16 cellular contexts compared by ENCODE assay signal in genomic region chr17:43402078-43402477, GRCh38. TPM values are rescaled to one million over a fixed set of nuclear protein-coding genes. Genes with fewer than 3 reads are reported as not detected.
DNase-seq lines count a peak whose midpoint lies in the region; ATAC-seq, FAIRE-seq and TF ChIP-seq lines count a peak whose summit lies in the region.
"Had no signal": no experiment of that assay in that cellular context is flagged by ENCODE, and none has a peak within 500 bp of the region (broad histone marks: within the 10 kb centered on the region; RNA-seq: fewer than 3 reads in every experiment).

No MANE protein-coding gene starts in this region.

- in situ Hi-C loops in GM12878 (cut with MboI): no loop called here

- H3K27ac ChIP-seq in BLaER1 treated with 17β-estradiol and CSF1 and Interleukin-3, amounts not matched to agents 10 nM and 100 nM: no peak overlapping the region
- H3K27ac ChIP-seq in GM12878 (ENCODE audit: control insufficient read depth, insufficient read depth) (no peak overlapping the region), spleen (peak overlapping the region in 1 of 8 donors; percentile 86)
- H3K27ac ChIP-seq: left lung had no signal

- 46% methylated on average over 6 of the region's 6 CpGs for WGBS in GM12878 (ENCODE audit: insufficient coverage, insufficient replicate concordance, low lambda C conversion rate, missing lambda C conversion rate)
- WGBS in spleen, 5 donors: 80 to 92% (median 84%) methylated on average over 6 of the region's 6 CpGs

- H3K9me3 ChIP-seq in BLaER1 treated with 17β-estradiol and CSF1 and Interleukin-3, amounts not matched to agents 10 nM and 100 nM (replicated peaks in 1 of 11): no peaks in the 10 kb centered on the region
- H3K9me3 ChIP-seq in GM12878 (replicated peaks; ENCODE audit: control insufficient read depth, insufficient read depth, low read length): no peaks in the 10 kb centered on the region
- no peaks in the 10 kb centered on the region for H3K9me3 ChIP-seq in spleen
- H3K9me3 ChIP-seq: left lung had no signal

- no peaks in the 10 kb centered on the region; a peak in 1 of 22 replicates for H4K20me1 ChIP-seq in BLaER1 treated with 17β-estradiol and CSF1 and Interleukin-3, amounts not matched to agents 10 nM and 100 nM
- H4K20me1 ChIP-seq in GM12878 (ENCODE audit: control insufficient read depth, insufficient read depth): no peaks in the 10 kb centered on the region

- TF ChIP-seq POLR2A in GM12878 (IDR thresholded peaks at IDR 0.05; ENCODE audit: low read depth, low read length): no peak
- TF ChIP-seq POLR2A in spleen (IDR thresholded peaks at IDR 0.05): no peak

- TF ChIP-seq CTCF in GM12878 (IDR thresholded peaks at IDR 0.05 in 2 of 3, conservative IDR thresholded peaks at IDR 0.05 in 1 of 3; ENCODE audit: control insufficient read depth in 2 of 3, extremely low read depth in 1 of 3, insufficient read depth in 1 of 3, low read depth in 3 of 3, low read length in 3 of 3) (no peak), spleen (IDR thresholded peaks at IDR 0.05 in 8 of 11, conservative IDR thresholded peaks at IDR 0.05 in 3 of 11) (no peak)

- H3K79me2 ChIP-seq in GM12878 (ENCODE audit: control insufficient read depth, insufficient read depth, low read length): no peaks in the 10 kb centered on the region

- no peak overlapping the region for H2AFZ ChIP-seq in GM12878 (ENCODE audit: control insufficient read depth, low read depth, low read length)

- H3K36me3 ChIP-seq in BLaER1 treated with 17β-estradiol and CSF1 and Interleukin-3, amounts not matched to agents 10 nM and 100 nM: no peaks in the 10 kb centered on the region
- H3K36me3 ChIP-seq in GM12878 (ENCODE audit: control insufficient read depth in 2 of 2, insufficient read depth in 2 of 2, low read length in 1 of 2): no peaks in the 10 kb centered on the region
- peaks cover 0 to 5% (median 0%) of the 10 kb centered on the region in 6 donors for H3K36me3 ChIP-seq in spleen
- H3K36me3 ChIP-seq: left lung had no signal

- POLR2A ChIA-PET in GM12878 (lab: Charles Lee): no interaction called here

- CTCF ChIA-PET in GM12878 (lab: Yijun Ruan, JAX): interaction anchor here (1.9 kb wide), 1 partner anchor 173 kb away, joined by 4 read pairs; no protein-coding TSS in a partner anchor

- intact Hi-C loops in GM12878 (cut with micrococcal nuclease; ENCODE audit: unreplicated experiment): no loop called here
- intact Hi-C loops in spleen (cut with DNase I; ENCODE audit: low total_unique reads): no loop called here

- peak overlapping the region; percentile 38 to 98 (median 91); a peak in 21 of 22 replicates for H3K4me2 ChIP-seq in BLaER1 treated with 17β-estradiol and CSF1 and Interleukin-3, amounts not matched to agents 10 nM and 100 nM
- no peak overlapping the region for H3K4me2 ChIP-seq in GM12878 (ENCODE audit: control insufficient read depth, insufficient read depth)

- TF ChIP-seq EP300 in GM12878 (IDR thresholded peaks at IDR 0.05; ENCODE audit: borderline replicate concordance in 1 of 2, control insufficient read depth in 1 of 2, low read depth in 2 of 2, low read length in 2 of 2): no peak

- no peak for DNase-seq in GM12878 (ENCODE audit: low read depth, low spot score)
- DNase-seq in kidney glomerular epithelial cell (lab: John Stamatoyannopoulos, UW): peak; percentile 52
- DNase-seq in spleen: no peak
- DNase-seq in germinal center (ENCODE audit: low spot score): no peak
- DNase-seq in GOT3 (lab: John Stamatoyannopoulos, UW): no peak
- DNase-seq: activated naive CD8-positive, alpha-beta T cell treated with anti-CD3 and anti-CD28 coated beads, Interleukin-2, amount 10 ng/mL, durations not matched to agents 7 days and 5 days; NCI-H1105 treated with DMSO at 0.1 percent for 48 hours; NCI-H524 treated with DMSO at 0.1 percent for 48 hours; Right ventricle myocardium superior had no signal

- peak overlapping the region in 3 of 11 experiments; percentile 14 to 40 (median 37); a peak in 3 of 22 replicates for H3K9ac ChIP-seq in BLaER1 treated with 17β-estradiol and CSF1 and Interleukin-3, amounts not matched to agents 10 nM and 100 nM
- no peak overlapping the region for H3K9ac ChIP-seq in GM12878 (ENCODE audit: control insufficient read depth, insufficient read depth, low read length)

- SMC1A ChIA-PET in GM12878 (lab: Charles Lee; ENCODE audit: uncharacterized antibody, unreplicated experiment): interaction anchor here (1.3 kb wide), 2 partner anchors 20 to 29 kb away, joined by 3 read pairs; no protein-coding TSS in a partner anchor

- FAIRE-seq in GM12878 (lab: Jason Lieb, UNC): no peak
- FAIRE-seq: G401.6, TTC549 had no signal

- H3K27me3 ChIP-seq in BLaER1 treated with 17β-estradiol and CSF1 and Interleukin-3, amounts not matched to agents 10 nM and 100 nM: no peaks in the 10 kb centered on the region
- H3K27me3 ChIP-seq in GM12878 (replicated peaks in 1 of 2; ENCODE audit: control insufficient read depth in 2 of 2, insufficient read depth in 2 of 2, low read length in 1 of 2): no peaks in the 10 kb centered on the region; a peak in 1 of 4 replicates
- H3K27me3 ChIP-seq in spleen (replicated peaks in 1 of 7): peaks cover 0 to 7% (median 0%) of the 10 kb centered on the region in 7 donors
- H3K27me3 ChIP-seq: dorsolateral prefrontal cortex, left lung had no signal

- peaks cover 41 to 51% (median 46%) of the 10 kb centered on the region in 10 experiments for H3K4me1 ChIP-seq in BLaER1 treated with 17β-estradiol and CSF1 and Interleukin-3, amounts not matched to agents 10 nM and 100 nM
- no peaks in the 10 kb centered on the region for H3K4me1 ChIP-seq in GM12878 (ENCODE audit: control insufficient read depth, insufficient read depth, low read length)
- peaks cover 0 to 47% (median 19%) of the 10 kb centered on the region in 6 donors for H3K4me1 ChIP-seq in spleen

- RAD21 ChIA-PET in GM12878 (lab: Charles Lee; ENCODE audit: unreplicated experiment): no interaction called here

- ATAC-seq in GM12878 (peak; percentile 30; the same call in 1 of the 3 replicates), HG02870 (IDR thresholded peaks at IDR 0.05; ENCODE audit: unreplicated experiment) (no peak), GM21423 (IDR thresholded peaks at IDR 0.05; ENCODE audit: unreplicated experiment) (no peak)

- no peak overlapping the region for H3K4me3 ChIP-seq in BLaER1 treated with 17β-estradiol and CSF1 and Interleukin-3, amounts not matched to agents 10 nM and 100 nM
- no peak overlapping the region for H3K4me3 ChIP-seq in GM12878
- H3K4me3 ChIP-seq in spleen: peak overlapping the region in 6 of 8 donors; percentile 48 to 80 (median 60)

- no TSS peak for BruUV-seq in GM12878 (replicated peaks; lab: Mats Ljungman, UMichigan)

- TF ChIP-seq RAD21 in GM12878 (IDR thresholded peaks at IDR 0.05; ENCODE audit: insufficient read depth, low read depth, low read length): no peak

TF ChIP-seq in GM12878, 131 proteins besides CTCF, POLR2A, EP300 and RAD21:
- TF ChIP-seq, protein P1, sequence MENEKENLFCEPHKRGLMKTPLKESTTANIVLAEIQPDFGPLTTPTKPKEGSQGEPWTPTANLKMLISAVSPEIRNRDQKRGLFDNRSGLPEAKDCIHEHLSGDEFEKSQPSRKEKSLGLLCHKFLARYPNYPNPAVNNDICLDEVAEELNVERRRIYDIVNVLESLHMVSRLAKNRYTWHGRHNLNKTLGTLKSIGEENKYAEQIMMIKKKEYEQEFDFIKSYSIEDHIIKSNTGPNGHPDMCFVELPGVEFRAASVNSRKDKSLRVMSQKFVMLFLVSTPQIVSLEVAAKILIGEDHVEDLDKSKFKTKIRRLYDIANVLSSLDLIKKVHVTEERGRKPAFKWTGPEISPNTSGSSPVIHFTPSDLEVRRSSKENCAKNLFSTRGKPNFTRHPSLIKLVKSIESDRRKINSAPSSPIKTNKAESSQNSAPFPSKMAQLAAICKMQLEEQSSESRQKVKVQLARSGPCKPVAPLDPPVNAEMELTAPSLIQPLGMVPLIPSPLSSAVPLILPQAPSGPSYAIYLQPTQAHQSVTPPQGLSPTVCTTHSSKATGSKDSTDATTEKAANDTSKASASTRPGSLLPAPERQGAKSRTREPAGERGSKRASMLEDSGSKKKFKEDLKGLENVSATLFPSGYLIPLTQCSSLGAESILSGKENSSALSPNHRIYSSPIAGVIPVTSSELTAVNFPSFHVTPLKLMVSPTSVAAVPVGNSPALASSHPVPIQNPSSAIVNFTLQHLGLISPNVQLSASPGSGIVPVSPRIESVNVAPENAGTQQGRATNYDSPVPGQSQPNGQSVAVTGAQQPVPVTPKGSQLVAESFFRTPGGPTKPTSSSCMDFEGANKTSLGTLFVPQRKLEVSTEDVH (IDR thresholded peaks at IDR 0.05; ENCODE audit: low read depth, partially characterized antibody): no peak
- no peak for TF ChIP-seq IRF4 (IDR thresholded peaks at IDR 0.05; ENCODE audit: low read depth, low read length)
- TF ChIP-seq NR2C1 (IDR thresholded peaks at IDR 0.05): no peak
- TF ChIP-seq ZNF207 (IDR thresholded peaks at IDR 0.05; ENCODE audit: borderline replicate concordance): no peak
- TF ChIP-seq HDGF (IDR thresholded peaks at IDR 0.05): no peak
- no peak for TF ChIP-seq CHD1 (IDR thresholded peaks at IDR 0.05; ENCODE audit: low read depth, low read length)
- no peak for TF ChIP-seq NFIC (IDR thresholded peaks at IDR 0.05; ENCODE audit: low read depth, low read length)
- no peak for TF ChIP-seq MTA3 (IDR thresholded peaks at IDR 0.05; ENCODE audit: borderline replicate concordance, low read length)
TF ChIP-seq in GM12878: peak in this region for 0.

RNA-seq across cellular contexts. Expression of gene ARL4D, which starts 3.3 kb away (rescaled TPM):
- total RNA-seq in GM12878 (2013; cell fraction: nucleolus; rRNA removed): 0.63 and 1.2 TPM in 2 replicates
- total RNA-seq in GM12878 (2014; rRNA removed): 0.90 and 1.2 TPM in 2 replicates
- total RNA-seq in GM12878 (2014; rRNA removed; fragmentation: Illumina TruSeq; extraction: Trizol): 0.18 and 0.72 TPM in 2 replicates
- 1.2 and 1.5 TPM in 2 replicates for total RNA-seq in GM12878 (2021)
- polyA plus RNA-seq in GM12878 (2011; ENCODE audit: low read depth): 0.26 TPM
- polyA plus RNA-seq in GM12878 (2011; rRNA removed): 0.10 and 0.13 TPM in 2 replicates
- polyA plus RNA-seq in GM12878 (2011; cell fraction: cytosol; rRNA removed): 0.24 and 0.28 TPM in 2 replicates
- polyA plus RNA-seq in GM12878 (2011; cell fraction: nucleus; rRNA removed): 0.18 and 0.19 TPM in 2 replicates
- polyA plus RNA-seq in GM12878 (2012): 1.1 TPM in 2 replicates
- polyA plus RNA-seq in GM12878 (2014; fragmentation: Illumina TruSeq; extraction: Trizol): 0.14 and 0.79 TPM in 2 replicates
- polyA plus RNA-seq in GM12878 (2014; fragmentation: Nextera tagmentation; extraction: Ambion mirVana): under 1 TPM; 0.13 to 0.60 TPM
- polyA plus RNA-seq in GM12878 (2014; rRNA removed): 1.4 and 1.5 TPM in 2 replicates
- polyA plus RNA-seq in GM12878 (2016; fragmentation: Nextera tagmentation; extraction: Ambion mirVana): under 1 TPM; 0.60 to 0.82 TPM
- 0.15 and 0.29 TPM in 2 replicates for polyA minus RNA-seq in GM12878 (2011; rRNA and poly(A)+ RNA removed)
- 0.52 TPM in 1 of 2 replicates, not detected in the other for polyA minus RNA-seq in GM12878 (2011; cell fraction: cytosol; rRNA and poly(A)+ RNA removed)
- polyA minus RNA-seq in GM12878 (2011; cell fraction: nucleus; rRNA and poly(A)+ RNA removed): 0.36 and 0.38 TPM in 2 replicates
- 10 to 100 TPM in 6 of 7 donors, 1 to 10 TPM in 1; 9.9 to 30.4 (median 18.6) TPM for total RNA-seq in spleen
- polyA plus RNA-seq in spleen: 1 to 10 TPM; 4.6 to 9.6 (median 7.2) TPM

Comparison
In these comparisons a context has a peak if more than half of its experiments do, and no peak if none do; other contexts are left out.
1. H3K4me3 ChIP-seq: peak in spleen (6 of 8); none in BLaER1 treated with 17β-estradiol and CSF1 and Interleukin-3, amounts not matched to agents 10 nM and 100 nM (0 of 10) and GM12878 (single experiment).
2. RNA of gene ARL4D, which starts 3.3 kb away (total RNA-seq): 9.9 to 30.4 TPM in spleen; 0.18 to 1.5 TPM in GM12878; every median in the first group is over 4 times any median in the second.